ENCODE assay signal across 11 cellular contexts in the genomic region with DNA sequence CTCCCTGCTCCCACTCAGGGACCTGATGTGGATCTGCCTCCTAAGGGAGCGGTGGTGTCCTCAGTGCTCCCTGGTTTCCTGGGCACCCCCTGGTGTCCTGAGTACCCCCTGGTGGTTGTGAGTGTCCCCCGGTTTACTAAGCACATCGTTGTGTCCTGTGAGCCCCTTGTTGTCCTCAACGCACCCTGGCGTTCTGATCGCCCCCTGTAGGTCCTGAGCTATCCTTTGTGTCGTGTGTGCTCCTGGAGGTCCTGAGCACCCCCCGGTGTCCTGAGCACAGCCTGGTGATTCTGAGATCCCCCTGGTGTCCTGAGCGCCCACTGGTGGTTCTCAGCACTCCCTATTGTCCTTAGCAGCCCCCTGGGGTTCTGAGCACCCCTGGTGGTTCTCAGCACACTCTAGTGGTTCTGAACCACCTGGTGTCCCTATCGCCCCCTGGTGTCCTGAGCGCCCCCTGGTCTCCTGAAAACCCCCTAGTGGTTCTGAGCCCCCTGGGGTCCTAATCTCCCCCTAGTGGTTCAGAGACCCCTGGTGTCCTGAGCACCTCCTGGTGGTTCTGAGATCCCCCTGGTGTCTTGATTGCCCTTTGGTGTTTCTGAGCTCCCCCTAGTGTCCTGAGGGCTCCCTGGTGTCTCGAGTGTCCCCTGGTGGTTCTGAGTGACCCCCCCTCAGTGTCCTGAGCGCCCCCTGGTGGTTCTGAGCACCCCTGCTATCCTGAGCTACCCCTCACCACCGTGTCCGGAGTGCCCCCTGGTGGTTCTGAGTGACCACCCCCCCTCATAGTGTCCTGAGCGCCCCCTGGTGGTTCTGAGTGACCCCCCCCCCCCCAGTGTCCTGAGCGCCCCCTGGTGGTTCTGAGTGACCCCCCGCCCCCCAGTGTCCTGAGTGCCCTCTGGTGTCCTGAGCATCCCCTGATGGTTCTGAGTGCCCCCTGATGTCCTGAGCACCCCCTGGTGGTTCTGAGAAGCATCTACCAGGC.
DNase-seq lines count a peak whose midpoint lies in the region; ATAC-seq lines count a peak whose summit lies in the region.
"Had no signal": no experiment of that assay in that cellular context is flagged by ENCODE, and none has a peak within 500 bp of the region (broad histone marks: within the 10 kb centered on the region; RNA-seq: fewer than 3 reads in every experiment).

No MANE protein-coding gene starts in this region.

- no peak overlapping the region for H3K4me3 Mint-ChIP-seq in T-cell
- H3K4me3 Mint-ChIP-seq in activated naive CD8-positive, alpha-beta T cell treated with anti-CD3 and anti-CD28 coated beads, Interleukin-2, amount 50 U/mL, for 24 hours, result no peak overlapping the region
- no peak overlapping the region for H3K4me3 Mint-ChIP-seq in stimulated activated effector memory CD8-positive, alpha-beta T cell treated with anti-CD3 and anti-CD28 coated beads, Interleukin-12 subunit alpha, Interleukin-12 subunit beta, amount 100 ng/mL, for 72 hours
- H3K4me3 Mint-ChIP-seq: H9 had no signal

- peaks cover 0 to 4% of the 10 kb centered on the region in 2 donors for H3K27me3 Mint-ChIP-seq in T-cell
- no peaks in the 10 kb centered on the region for H3K27me3 Mint-ChIP-seq in activated naive CD8-positive, alpha-beta T cell treated with anti-CD3 and anti-CD28 coated beads, Interleukin-2, amount 50 U/mL, for 24 hours

- H3K9me3 Mint-ChIP-seq in T-cell, result no peaks in the 10 kb centered on the region
- no peaks in the 10 kb centered on the region for H3K9me3 Mint-ChIP-seq in activated naive CD8-positive, alpha-beta T cell treated with anti-CD3 and anti-CD28 coated beads, Interleukin-2, amount 50 U/mL, for 24 hours
- no peaks in the 10 kb centered on the region for H3K9me3 Mint-ChIP-seq in stimulated activated effector memory CD8-positive, alpha-beta T cell treated with anti-CD3 and anti-CD28 coated beads, Interleukin-12 subunit alpha, Interleukin-12 subunit beta, amount 100 ng/mL, for 72 hours

- CTCF ChIA-PET in T-cell (lab: Charles Lee), result interaction anchor here in 1 of 2 donors (0.6 kb wide), 1 partner anchor 464 kb away, joined by 5 read pairs; no protein-coding TSS in a partner anchor

- peak overlapping the region in 1 of 2 donors; percentile 58 for H3K27ac Mint-ChIP-seq in T-cell
- no peak overlapping the region for H3K27ac Mint-ChIP-seq in activated naive CD8-positive, alpha-beta T cell treated with anti-CD3 and anti-CD28 coated beads, Interleukin-2, amount 50 U/mL, for 24 hours
- H3K27ac Mint-ChIP-seq in stimulated activated effector memory CD8-positive, alpha-beta T cell treated with anti-CD3 and anti-CD28 coated beads, Interleukin-12 subunit alpha, Interleukin-12 subunit beta, amount 100 ng/mL, for 72 hours, result peak overlapping the region; percentile 40
- H3K27ac Mint-ChIP-seq: H9 had no signal

- no peaks in the 10 kb centered on the region for H3K36me3 Mint-ChIP-seq in T-cell
- no peaks in the 10 kb centered on the region for H3K36me3 Mint-ChIP-seq in activated naive CD8-positive, alpha-beta T cell treated with anti-CD3 and anti-CD28 coated beads, Interleukin-2, amount 50 U/mL, for 24 hours (ENCODE audit: low read depth)
- no peaks in the 10 kb centered on the region for H3K36me3 Mint-ChIP-seq in stimulated activated effector memory CD8-positive, alpha-beta T cell treated with anti-CD3 and anti-CD28 coated beads, Interleukin-12 subunit alpha, Interleukin-12 subunit beta, amount 100 ng/mL, for 72 hours

- peak in 3 of 4 experiments; percentile 14 to 54 (median 21) for DNase-seq in activated CD4-positive, CD25-positive, alpha-beta regulatory T cell (lab: John Stamatoyannopoulos, UW)
- peak in 26 of 34 experiments; percentile 2 to 64 (median 22) for DNase-seq in T-cell
- peak; percentile 73 for DNase-seq in activated naive CD8-positive, alpha-beta T cell treated with anti-CD3 and anti-CD28 coated beads, Interleukin-2, amount 50 U/mL, for 24 hours
- DNase-seq in stimulated activated effector memory CD8-positive, alpha-beta T cell treated with anti-CD3 and anti-CD28 coated beads, Interleukin-12 subunit alpha, Interleukin-12 subunit beta, amount 100 ng/mL, for 72 hours (ENCODE audit: low spot score in 2 of 2), result peak; percentile 29 to 54
- no peak for DNase-seq in amygdala (lab: John Stamatoyannopoulos, UW)
- DNase-seq: H9, NCI-H226 had no signal

- peaks cover 4 to 20% (median 13%) of the 10 kb centered on the region in 3 donors for H3K4me1 Mint-ChIP-seq in T-cell
- H3K4me1 Mint-ChIP-seq in activated naive CD8-positive, alpha-beta T cell treated with anti-CD3 and anti-CD28 coated beads, Interleukin-2, amount 50 U/mL, for 24 hours, result peaks cover 5% of the 10 kb centered on the region
- H3K4me1 Mint-ChIP-seq in stimulated activated effector memory CD8-positive, alpha-beta T cell treated with anti-CD3 and anti-CD28 coated beads, Interleukin-12 subunit alpha, Interleukin-12 subunit beta, amount 100 ng/mL, for 72 hours, result peaks cover 22% of the 10 kb centered on the region
- H3K4me1 Mint-ChIP-seq: H9 had no signal

- POLR2A ChIA-PET in T-cell (lab: Charles Lee), result no interaction called here

- ATAC-seq in activated CD4-positive, CD25-positive, alpha-beta regulatory T cell treated with anti-CD3 and anti-CD28 coated beads, Interleukin-2, amount 50 U/mL, for 24 hours, result no peak
- ATAC-seq in T-cell (replicated peaks in 1 of 4), result peak in 1 of 4 experiments; percentile 48
- peak; percentile 36 for ATAC-seq in activated naive CD8-positive, alpha-beta T cell treated with anti-CD3 and anti-CD28 coated beads, Interleukin-2, amount 50 U/mL, for 24 hours
- ATAC-seq in stimulated activated effector memory CD8-positive, alpha-beta T cell treated with anti-CD3 and anti-CD28 coated beads, Interleukin-12 subunit alpha, Interleukin-12 subunit beta, amount 100 ng/mL, for 72 hours, result peak; percentile 57
- no peak for ATAC-seq in GM21526 (IDR thresholded peaks at IDR 0.05; ENCODE audit: low FRiP score, unreplicated experiment)
- no peak for ATAC-seq in HG02884 (IDR thresholded peaks at IDR 0.05; ENCODE audit: unreplicated experiment)
- ATAC-seq: psoas muscle had no signal

Comparison
In these comparisons a context has a peak if more than half of its experiments do, and no peak if none do; other contexts are left out.
1. DNase-seq: peak in activated CD4-positive, CD25-positive, alpha-beta regulatory T cell (3 of 4), T-cell (26 of 34), activated naive CD8-positive, alpha-beta T cell treated with anti-CD3 and anti-CD28 coated beads, Interleukin-2, amount 50 U/mL, for 24 hours (single experiment) and stimulated activated effector memory CD8-positive, alpha-beta T cell treated with anti-CD3 and anti-CD28 coated beads, Interleukin-12 subunit alpha, Interleukin-12 subunit beta, amount 100 ng/mL, for 72 hours (2 of 2); none in amygdala (0 of 56).
2. ATAC-seq: peak in activated naive CD8-positive, alpha-beta T cell treated with anti-CD3 and anti-CD28 coated beads, Interleukin-2, amount 50 U/mL, for 24 hours (single experiment) and stimulated activated effector memory CD8-positive, alpha-beta T cell treated with anti-CD3 and anti-CD28 coated beads, Interleukin-12 subunit alpha, Interleukin-12 subunit beta, amount 100 ng/mL, for 72 hours (single experiment); none in activated CD4-positive, CD25-positive, alpha-beta regulatory T cell treated with anti-CD3 and anti-CD28 coated beads, Interleukin-2, amount 50 U/mL, for 24 hours (0 of 2), GM21526 (single experiment) and HG02884 (single experiment).